In genomic region chr6:52577022-52577777, GRCh38 we compare ENCODE assay signal across 1 cellular context.
TF ChIP-seq lines count a peak whose summit lies in the region.

A gene with protein sequence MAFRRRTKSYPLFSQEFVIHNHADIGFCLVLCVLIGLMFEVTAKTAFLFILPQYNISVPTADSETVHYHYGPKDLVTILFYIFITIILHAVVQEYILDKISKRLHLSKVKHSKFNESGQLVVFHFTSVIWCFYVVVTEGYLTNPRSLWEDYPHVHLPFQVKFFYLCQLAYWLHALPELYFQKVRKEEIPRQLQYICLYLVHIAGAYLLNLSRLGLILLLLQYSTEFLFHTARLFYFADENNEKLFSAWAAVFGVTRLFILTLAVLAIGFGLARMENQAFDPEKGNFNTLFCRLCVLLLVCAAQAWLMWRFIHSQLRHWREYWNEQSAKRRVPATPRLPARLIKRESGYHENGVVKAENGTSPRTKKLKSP (minus strand): TSS chr6:52577060. CDS start chr6:52576915, 145 bp downstream.

TF ChIP-seq in HepG2, 621 proteins besides CTCF, POLR2A, EP300 and RAD21 (continued from another document and continues in another):
- TF ChIP-seq, protein P1, sequence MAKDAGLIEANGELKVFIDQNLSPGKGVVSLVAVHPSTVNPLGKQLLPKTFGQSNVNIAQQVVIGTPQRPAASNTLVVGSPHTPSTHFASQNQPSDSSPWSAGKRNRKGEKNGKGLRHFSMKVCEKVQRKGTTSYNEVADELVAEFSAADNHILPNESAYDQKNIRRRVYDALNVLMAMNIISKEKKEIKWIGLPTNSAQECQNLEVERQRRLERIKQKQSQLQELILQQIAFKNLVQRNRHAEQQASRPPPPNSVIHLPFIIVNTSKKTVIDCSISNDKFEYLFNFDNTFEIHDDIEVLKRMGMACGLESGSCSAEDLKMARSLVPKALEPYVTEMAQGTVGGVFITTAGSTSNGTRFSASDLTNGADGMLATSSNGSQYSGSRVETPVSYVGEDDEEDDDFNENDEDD (CRISPR knock-in tag; IDR thresholded peaks at IDR 0.05; ENCODE audit: borderline replicate concordance) = peak; percentile 81
- TF ChIP-seq THRA (CRISPR knock-in tag; IDR thresholded peaks at IDR 0.05; ENCODE audit: borderline replicate concordance) = no peak; the same call in 1 of the 2 replicates
- peak; percentile 68 for TF ChIP-seq HOXA3 (CRISPR knock-in tag; IDR thresholded peaks at IDR 0.05)
- peak; percentile 89 for TF ChIP-seq SPEN (CRISPR knock-in tag; IDR thresholded peaks at IDR 0.05; ENCODE audit: low read depth)
- TF ChIP-seq HNRNPLL (IDR thresholded peaks at IDR 0.05; ENCODE audit: low read depth, low read length, poor library complexity, severe bottlenecking) = peak; percentile 86
- TF ChIP-seq ZNF639 (CRISPR knock-in tag; conservative IDR thresholded peaks at IDR 0.05) = peak; percentile 92
- peak; percentile 96 for TF ChIP-seq NFKB2 (CRISPR knock-in tag; IDR thresholded peaks at IDR 0.05; ENCODE audit: borderline replicate concordance)
- TF ChIP-seq ZIK1 (CRISPR knock-in tag; IDR thresholded peaks at IDR 0.05; ENCODE audit: borderline replicate concordance, low read depth) = peak; percentile 76; the same call in 1 of the 2 replicates
- peak; percentile 91 for TF ChIP-seq SAFB2 (CRISPR knock-in tag; IDR thresholded peaks at IDR 0.05; ENCODE audit: borderline replicate concordance, low read depth)
- peak; percentile 77; the same call in 1 of the 2 replicates for TF ChIP-seq TEF (CRISPR knock-in tag; IDR thresholded peaks at IDR 0.05)
- peak; percentile 50; the same call in 1 of the 2 replicates for TF ChIP-seq RNF2 (conservative IDR thresholded peaks at IDR 0.05; ENCODE audit: low read depth)
- 0 out of 2 replicates have a peak, but pooled peaks have one; percentile 72 for TF ChIP-seq ZNF773 (CRISPR knock-in tag; IDR thresholded peaks at IDR 0.05; ENCODE audit: borderline replicate concordance)
- TF ChIP-seq HNF4G (IDR thresholded peaks at IDR 0.05; ENCODE audit: borderline replicate concordance, low read depth, low read length) = no peak
- TF ChIP-seq HNF4G (CRISPR knock-in tag; IDR thresholded peaks at IDR 0.05; ENCODE audit: borderline replicate concordance, low read depth) = 0 out of 2 replicates have a peak, but pooled peaks have one; percentile 47
- TF ChIP-seq, protein P2, sequence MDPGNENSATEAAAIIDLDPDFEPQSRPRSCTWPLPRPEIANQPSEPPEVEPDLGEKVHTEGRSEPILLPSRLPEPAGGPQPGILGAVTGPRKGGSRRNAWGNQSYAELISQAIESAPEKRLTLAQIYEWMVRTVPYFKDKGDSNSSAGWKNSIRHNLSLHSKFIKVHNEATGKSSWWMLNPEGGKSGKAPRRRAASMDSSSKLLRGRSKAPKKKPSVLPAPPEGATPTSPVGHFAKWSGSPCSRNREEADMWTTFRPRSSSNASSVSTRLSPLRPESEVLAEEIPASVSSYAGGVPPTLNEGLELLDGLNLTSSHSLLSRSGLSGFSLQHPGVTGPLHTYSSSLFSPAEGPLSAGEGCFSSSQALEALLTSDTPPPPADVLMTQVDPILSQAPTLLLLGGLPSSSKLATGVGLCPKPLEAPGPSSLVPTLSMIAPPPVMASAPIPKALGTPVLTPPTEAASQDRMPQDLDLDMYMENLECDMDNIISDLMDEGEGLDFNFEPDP (CRISPR knock-in tag; conservative IDR thresholded peaks at IDR 0.05) = no peak
- no peak; the same call in 1 of the 2 replicates for TF ChIP-seq ZNF747 (CRISPR knock-in tag; IDR thresholded peaks at IDR 0.05; ENCODE audit: borderline replicate concordance)
- peak; percentile 93 for TF ChIP-seq PHF8 (CRISPR knock-in tag; IDR thresholded peaks at IDR 0.05)
- TF ChIP-seq ARNT2 (CRISPR knock-in tag; IDR thresholded peaks at IDR 0.05; ENCODE audit: low read depth) = peak; percentile 93
- TF ChIP-seq REXO4 (CRISPR knock-in tag; IDR thresholded peaks at IDR 0.05; ENCODE audit: borderline replicate concordance) = peak; percentile 84; the same call in 1 of the 2 replicates
- peak; percentile 83; the same call in 1 of the 2 replicates for TF ChIP-seq ZNF674 (CRISPR knock-in tag; IDR thresholded peaks at IDR 0.05; ENCODE audit: low read depth)
- peak; percentile 66 for TF ChIP-seq SKI (IDR thresholded peaks at IDR 0.05; ENCODE audit: partially characterized antibody)
- TF ChIP-seq ZNF160 (CRISPR knock-in tag; IDR thresholded peaks at IDR 0.05) = 0 out of 2 replicates have a peak, but pooled peaks have one; percentile 17
- TF ChIP-seq ZNF34 (CRISPR knock-in tag; IDR thresholded peaks at IDR 0.05; ENCODE audit: borderline replicate concordance) = peak; percentile 30; the same call in 1 of the 2 replicates
- TF ChIP-seq SP2 (CRISPR knock-in tag; IDR thresholded peaks at IDR 0.05) = no peak
- no peak for TF ChIP-seq CBFB (CRISPR knock-in tag; IDR thresholded peaks at IDR 0.05)
- peak; percentile 94 for TF ChIP-seq TAF15 (IDR thresholded peaks at IDR 0.05; ENCODE audit: low read depth, low read length, poor library complexity, severe bottlenecking)
- TF ChIP-seq ZNF414 (CRISPR knock-in tag; IDR thresholded peaks at IDR 0.05) = 0 out of 2 replicates have a peak, but pooled peaks have one; percentile 61
- TF ChIP-seq ISX (CRISPR knock-in tag; conservative IDR thresholded peaks at IDR 0.05) = 0 out of 2 replicates have a peak, but pooled peaks have one; percentile 71
- TF ChIP-seq HOXD1 (CRISPR knock-in tag; IDR thresholded peaks at IDR 0.05) = peak; percentile 25; the same call in 1 of the 2 replicates
- TF ChIP-seq ZNF792 (CRISPR knock-in tag; IDR thresholded peaks at IDR 0.05) = 0 out of 2 replicates have a peak, but pooled peaks have one; percentile 31
- TF ChIP-seq ZNF660 (CRISPR knock-in tag; IDR thresholded peaks at IDR 0.05; ENCODE audit: borderline replicate concordance, low read depth) = no peak
- TF ChIP-seq SRSF4 (IDR thresholded peaks at IDR 0.05; ENCODE audit: low read depth, low read length, poor library complexity, severe bottlenecking) = peak; percentile 71
- TF ChIP-seq AHR (CRISPR knock-in tag; IDR thresholded peaks at IDR 0.05) = peak; percentile 66; the same call in 1 of the 2 replicates
- TF ChIP-seq PRDM15 (CRISPR knock-in tag; IDR thresholded peaks at IDR 0.05) = peak; percentile 61; the same call in 1 of the 2 replicates
- peak; percentile 36 for TF ChIP-seq STAG1 (CRISPR knock-in tag; IDR thresholded peaks at IDR 0.05)
- no peak for TF ChIP-seq CBX1 (IDR thresholded peaks at IDR 0.05; ENCODE audit: low read depth)
- TF ChIP-seq HMG20A (CRISPR knock-in tag; IDR thresholded peaks at IDR 0.05; ENCODE audit: borderline replicate concordance) = 0 out of 2 replicates have a peak, but pooled peaks have one; percentile 8
- 0 out of 2 replicates have a peak, but pooled peaks have one; percentile 17 for TF ChIP-seq ZKSCAN1 (IDR thresholded peaks at IDR 0.05; ENCODE audit: low read length)
- peak; percentile 92 for TF ChIP-seq ZNF329 (CRISPR knock-in tag; IDR thresholded peaks at IDR 0.05; ENCODE audit: low read depth)
- peak; percentile 75; the same call in 1 of the 2 replicates for TF ChIP-seq SALL2 (CRISPR knock-in tag; IDR thresholded peaks at IDR 0.05)
- peak; percentile 80; the same call in 1 of the 2 replicates for TF ChIP-seq SMAD1 (CRISPR knock-in tag; IDR thresholded peaks at IDR 0.05; ENCODE audit: borderline replicate concordance, low read depth)
- TF ChIP-seq ZSCAN20 (CRISPR knock-in tag; IDR thresholded peaks at IDR 0.05; ENCODE audit: borderline replicate concordance) = peak; percentile 93
- TF ChIP-seq, protein P3, sequence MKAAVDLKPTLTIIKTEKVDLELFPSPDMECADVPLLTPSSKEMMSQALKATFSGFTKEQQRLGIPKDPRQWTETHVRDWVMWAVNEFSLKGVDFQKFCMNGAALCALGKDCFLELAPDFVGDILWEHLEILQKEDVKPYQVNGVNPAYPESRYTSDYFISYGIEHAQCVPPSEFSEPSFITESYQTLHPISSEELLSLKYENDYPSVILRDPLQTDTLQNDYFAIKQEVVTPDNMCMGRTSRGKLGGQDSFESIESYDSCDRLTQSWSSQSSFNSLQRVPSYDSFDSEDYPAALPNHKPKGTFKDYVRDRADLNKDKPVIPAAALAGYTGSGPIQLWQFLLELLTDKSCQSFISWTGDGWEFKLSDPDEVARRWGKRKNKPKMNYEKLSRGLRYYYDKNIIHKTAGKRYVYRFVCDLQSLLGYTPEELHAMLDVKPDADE (CRISPR knock-in tag; IDR thresholded peaks at IDR 0.05) = peak; percentile 88; the same call in 1 of the 2 replicates
- peak; percentile 78 for TF ChIP-seq ARID4A (CRISPR knock-in tag; IDR thresholded peaks at IDR 0.05; ENCODE audit: borderline replicate concordance)
- 0 out of 2 replicates have a peak, but pooled peaks have one; percentile 41 for TF ChIP-seq ZNF232 (CRISPR knock-in tag; IDR thresholded peaks at IDR 0.05; ENCODE audit: borderline replicate concordance)
